ENCODE assay signal across 16 cellular contexts in genomic region chr5:68000805-68001204, GRCh38.
DNase-seq lines count a peak whose midpoint lies in the region; ATAC-seq, FAIRE-seq and TF ChIP-seq lines count a peak whose summit lies in the region.
"Had no signal": no experiment of that assay in that cellular context is flagged by ENCODE, and none has a peak within 500 bp of the region (broad histone marks: within the 10 kb centered on the region; RNA-seq: fewer than 3 reads in every experiment).

No MANE protein-coding gene starts in this region.

- H3K4me1 Mint-ChIP-seq in chondrocyte (ENCODE audit: low read depth): peaks cover 32% of the 10 kb centered on the region
- H3K4me1 Mint-ChIP-seq: CD8-positive, alpha-beta memory T cell; GM23338 had no signal

- no peak overlapping the region for H3K4me3 ChIP-seq in endothelial cell of umbilical vein (replicated peaks in 1 of 3; ENCODE audit: insufficient read depth in 1 of 3, low read depth in 1 of 3, low read length in 3 of 3)
- H3K4me3 ChIP-seq: A549, BLaER1, GM23338 had no signal

- no peaks in the 10 kb centered on the region for H3K36me3 Mint-ChIP-seq in chondrocyte (ENCODE audit: low read depth)
- H3K36me3 Mint-ChIP-seq: CD8-positive, alpha-beta memory T cell had no signal

- DNase-seq in Kasumi-1 (lab: John Stamatoyannopoulos, UW) (peak; percentile 23 to 37), endothelial cell of umbilical vein (ENCODE audit: low read depth, low spot score) (no peak), left colon (no peak), chondrocyte (ENCODE audit: low spot score) (no peak), kidney glomerular epithelial cell (lab: John Stamatoyannopoulos, UW) (no peak), activated T-cell treated with anti-CD3 and anti-CD28 coated beads for 4 hours (no peak)
- no peak for DNase-seq in activated effector memory CD4-positive, alpha-beta T cell treated with Interleukin-2 at 50 U/mL for 16 hours
- DNase-seq: AML-193; CD8-positive, alpha-beta memory T cell; DMS53; H7; IMR-90 had no signal

- no peak overlapping the region for H3K4me3 Mint-ChIP-seq in chondrocyte (ENCODE audit: unreplicated experiment)
- H3K4me3 Mint-ChIP-seq: CD8-positive, alpha-beta memory T cell; GM23338 had no signal

- peak; percentile 52 for ATAC-seq in left colon
- ATAC-seq: A549, GM23338 had no signal

- FAIRE-seq in endothelial cell of umbilical vein (lab: Jason Lieb, UNC): peak; percentile 52
- FAIRE-seq: A549, GM12891 had no signal

- CTCF ChIA-PET in endothelial cell of umbilical vein (lab: Charles Lee): interaction anchor here (0.5 to 1.5 kb wide), 3 partner anchors 162 to 216 kb away, joined by 3 to 5 read pairs (median 4); partner anchors contain the start of gene PIK3R1

- intact Hi-C loops in endothelial cell of umbilical vein (cut with micrococcal nuclease) (no loop called here), left colon (cut with DNase I, micrococcal nuclease) (no loop called here)

- TF ChIP-seq POLR2A in endothelial cell of umbilical vein (IDR thresholded peaks at IDR 0.05; ENCODE audit: low read depth, low read length): no peak

- no peak overlapping the region for H3K27ac ChIP-seq in endothelial cell of umbilical vein (ENCODE audit: insufficient read depth, low read depth, low read length)
- H3K27ac ChIP-seq: A549, BLaER1 had no signal

- H3K9me3 Mint-ChIP-seq in chondrocyte (ENCODE audit: low read depth): peaks cover 3% of the 10 kb centered on the region
- H3K9me3 Mint-ChIP-seq: CD8-positive, alpha-beta memory T cell; GM23338 had no signal

- no peak overlapping the region for H3K4me2 ChIP-seq in endothelial cell of umbilical vein (ENCODE audit: insufficient read depth, low read length)
- H3K4me2 ChIP-seq: A549, BLaER1, GM23338 had no signal

- POLR2A ChIA-PET in endothelial cell of umbilical vein (lab: Charles Lee): no interaction called here

- H4K20me1 ChIP-seq in endothelial cell of umbilical vein (replicated peaks; ENCODE audit: control insufficient read depth, extremely low read depth, insufficient read depth, low read length): no peaks in the 10 kb centered on the region
- H4K20me1 ChIP-seq: BLaER1 had no signal

- H3K9me1 ChIP-seq in endothelial cell of umbilical vein (replicated peaks; ENCODE audit: control insufficient read depth, extremely low read depth, insufficient read depth, low read length): no peaks in the 10 kb centered on the region

- no peaks in the 10 kb centered on the region for H3K27me3 ChIP-seq in endothelial cell of umbilical vein (ENCODE audit: control insufficient read depth in 2 of 2, insufficient read depth in 2 of 2, low read length in 2 of 2)
- H3K27me3 ChIP-seq: BLaER1 had no signal

- no peak overlapping the region for H2AFZ ChIP-seq in endothelial cell of umbilical vein (ENCODE audit: low read depth, low read length)
- H2AFZ ChIP-seq: GM23338 had no signal

- no peaks in the 10 kb centered on the region for H3K36me3 ChIP-seq in endothelial cell of umbilical vein (ENCODE audit: control insufficient read depth in 2 of 2, extremely low read depth in 1 of 2, insufficient read depth in 2 of 2, low read length in 2 of 2)
- H3K36me3 ChIP-seq: BLaER1 had no signal

- dilution Hi-C loops in endothelial cell of umbilical vein (cut with MboI; ENCODE audit: extremely low pct_ligation_motif_present, low sequenced_read_pairs): no loop called here

- H3K9me3 ChIP-seq in endothelial cell of umbilical vein (replicated peaks; ENCODE audit: control insufficient read depth, insufficient read depth, low read length): no peaks in the 10 kb centered on the region
- H3K9me3 ChIP-seq: A549, BLaER1 had no signal

- TF ChIP-seq CTCF in endothelial cell of umbilical vein (IDR thresholded peaks at IDR 0.05; ENCODE audit: extremely low read depth in 1 of 2, insufficient read depth in 1 of 2, low read depth in 1 of 2, low read length in 2 of 2) (no peak), chondrocyte (IDR thresholded peaks at IDR 0.05) (no peak)

- H3K79me2 ChIP-seq in endothelial cell of umbilical vein (ENCODE audit: control insufficient read depth, insufficient read depth, low read length): no peaks in the 10 kb centered on the region

- no TSS peak for BruUV-seq in endothelial cell of umbilical vein (replicated peaks; lab: Mats Ljungman, UMichigan)

- H3K4me1 ChIP-seq in endothelial cell of umbilical vein (ENCODE audit: control insufficient read depth, extremely low read depth, insufficient read depth, low read length): peaks cover 14% of the 10 kb centered on the region
- H3K4me1 ChIP-seq: A549, BLaER1 had no signal

- no peak overlapping the region for H3K9ac ChIP-seq in endothelial cell of umbilical vein (replicated peaks; ENCODE audit: extremely low read depth, insufficient read depth, low read length)
- H3K9ac ChIP-seq: BLaER1 had no signal

- no peaks in the 10 kb centered on the region for H3K27me3 Mint-ChIP-seq in chondrocyte (ENCODE audit: low read depth)

- H3K27ac Mint-ChIP-seq in chondrocyte (ENCODE audit: unreplicated experiment): no peak overlapping the region
- H3K27ac Mint-ChIP-seq: CD8-positive, alpha-beta memory T cell; GM23338 had no signal

TF ChIP-seq in endothelial cell of umbilical vein, 7 proteins besides CTCF, POLR2A, EP300 and RAD21:
- TF ChIP-seq JUN (IDR thresholded peaks at IDR 0.05; ENCODE audit: borderline replicate concordance, insufficient read depth, insufficient read length, low read depth) (no peak), GATA2 (IDR thresholded peaks at IDR 0.05; ENCODE audit: insufficient read depth, insufficient read length, low read depth, low read length) (no peak), EZH2 (IDR thresholded peaks at IDR 0.05; ENCODE audit: borderline replicate concordance, low read depth, low read length, severe bottlenecking) (no peak), POLR2AphosphoS5 (IDR thresholded peaks at IDR 0.05; ENCODE audit: insufficient read depth, low read depth, low read length) (no peak), FOS (IDR thresholded peaks at IDR 0.05; ENCODE audit: borderline replicate concordance, insufficient read depth, low read length) (no peak), MYC (IDR thresholded peaks at IDR 0.05; ENCODE audit: low read depth, low read length) (no peak), MAX (IDR thresholded peaks at IDR 0.05; ENCODE audit: insufficient read depth, insufficient read length) (no peak)

Comparison
In these comparisons a context has a peak if more than half of its experiments do, and no peak if none do; other contexts are left out.
1. DNase-seq: peak in Kasumi-1 (2 of 2); none in endothelial cell of umbilical vein (single experiment), left colon (0 of 2), chondrocyte (single experiment), kidney glomerular epithelial cell (single experiment), activated effector memory CD4-positive, alpha-beta T cell treated with Interleukin-2 at 50 U/mL for 16 hours (single experiment) and activated T-cell treated with anti-CD3 and anti-CD28 coated beads for 4 hours (single experiment).